18 cellular contexts compared by ENCODE assay signal in genomic region chr19:21947775-21948174, GRCh38.
A peak's percentile ranks its signal among the peaks of the same experiment; 100 is the strongest.
DNase-seq lines count a peak whose midpoint lies in the region; ATAC-seq, FAIRE-seq and TF ChIP-seq lines count a peak whose summit lies in the region.
"Had no signal": no experiment of that assay in that cellular context is flagged by ENCODE, and none has a peak within 500 bp of the region (broad histone marks: within the 10 kb centered on the region; RNA-seq: fewer than 3 reads in every experiment).

No MANE protein-coding gene starts in this region.

- 9% methylated on average over 8 of the region's 8 CpGs for WGBS in HepG2 (ENCODE audit: low lambda C conversion rate)
- 41% methylated on average over 7 of the region's 8 CpGs for WGBS in right lobe of liver (ENCODE audit: insufficient coverage, low coverage, low lambda C conversion rate, missing lambda C conversion rate)

- no peak overlapping the region for H3K27ac ChIP-seq in HepG2 (ENCODE audit: extremely low read length, insufficient read depth, low read length)
- no peak overlapping the region for H3K27ac ChIP-seq in right lobe of liver
- H3K27ac ChIP-seq: epithelial cell of prostate, Peyer's patch had no signal

- no peak for TF ChIP-seq CTCF in HepG2 (CRISPR knock-in tag; IDR thresholded peaks at IDR 0.05)
- no peak for TF ChIP-seq CTCF in right lobe of liver (IDR thresholded peaks at IDR 0.05)
- TF ChIP-seq CTCF in fibroblast of mammary gland (conservative IDR thresholded peaks at IDR 0.05; ENCODE audit: control insufficient read depth, insufficient read depth, low read depth, low read length): no peak

- no peak overlapping the region for H2AFZ ChIP-seq in HepG2 (ENCODE audit: low read length)

- H3K36me3 ChIP-seq in HepG2 (replicated peaks in 1 of 2; ENCODE audit: control insufficient read depth in 1 of 2, insufficient read depth in 2 of 2, low read length in 2 of 2) (no peaks in the 10 kb centered on the region), right lobe of liver (no peaks in the 10 kb centered on the region)
- H3K36me3 ChIP-seq: HAP-1, Peyer's patch had no signal

- BruUV-seq in HepG2 (replicated peaks; lab: Mats Ljungman, UMichigan): no TSS peak

- TF ChIP-seq RAD21 in HepG2 (CRISPR knock-in tag; IDR thresholded peaks at IDR 0.05): no peak

- DNase-seq in HepG2 (ENCODE audit: low spot score) (no peak), right lobe of liver (no peak), RPMI7951 (ENCODE audit: low read depth) (peak; percentile 4), fibroblast of mammary gland (ENCODE audit: low read depth) (peak; percentile 18), RPMI8226 (no peak)
- DNase-seq in effector CD8-positive, alpha-beta T cell (lab: John Stamatoyannopoulos, UW): no peak
- no peak for DNase-seq in activated CD4-positive, alpha-beta T cell treated with anti-CD3 and anti-CD28 coated beads for 1 hour
- DNase-seq: activated CD4-positive, alpha-beta T cell treated with anti-CD3 and anti-CD28 coated beads, Interleukin-2, amount 50 U/mL, for 48 hours; amniotic stem cell; hippocampal formation; NCI-H1930; NCI-H524 treated with DMSO at 0.1 percent for 48 hours; Peyer's patch; right cardiac atrium; stimulated activated CD4-positive, alpha-beta T cell treated with anti-CD3 and anti-CD28 coated beads, Interleukin-1b, Interleukin-23, amount 100 ng/mL, for 48 hours had no signal

- H3K4me2 ChIP-seq in HepG2 (ENCODE audit: low read depth, low read length): no peak overlapping the region

- TF ChIP-seq POLR2A in HepG2 (IDR thresholded peaks at IDR 0.05; ENCODE audit: insufficient read depth in 1 of 2, low read depth in 2 of 2, low read length in 2 of 2): no peak
- no peak for TF ChIP-seq POLR2A in right lobe of liver (IDR thresholded peaks at IDR 0.05)

- H3K27me3 ChIP-seq in HepG2 (ENCODE audit: control insufficient read depth in 1 of 2, insufficient read depth in 2 of 2, low read length in 2 of 2) (no peaks in the 10 kb centered on the region), right lobe of liver (no peaks in the 10 kb centered on the region)
- H3K27me3 ChIP-seq: Peyer's patch had no signal

- no peaks in the 10 kb centered on the region for H3K79me2 ChIP-seq in HepG2 (ENCODE audit: insufficient read depth, low read length)

- CTCF ChIA-PET in HepG2 (lab: Yijun Ruan, JAX; ENCODE audit: low intra/inter-chr PET ratio, low total read pairs): no interaction called here

- in situ Hi-C loops in HepG2 (cut with HindIII; ENCODE audit: extremely low pct_ligation_motif_present, low pct_unique_long_range_greater_than_20kb): no loop called here

- no peak for TF ChIP-seq EP300 in HepG2 (IDR thresholded peaks at IDR 0.05; ENCODE audit: low read depth in 2 of 2, low read length in 2 of 2)
- no peak for TF ChIP-seq EP300 in HepG2 (CRISPR knock-in tag; IDR thresholded peaks at IDR 0.05; ENCODE audit: borderline replicate concordance)

- H3K4me1 ChIP-seq in HepG2 (ENCODE audit: insufficient read depth, low read length) (no peaks in the 10 kb centered on the region), right lobe of liver (no peaks in the 10 kb centered on the region)
- H3K4me1 ChIP-seq: HAP-1, Peyer's patch had no signal

- H3K9me3 ChIP-seq in HepG2 (ENCODE audit: low read length) (peaks cover 83% of the 10 kb centered on the region), right lobe of liver (peaks cover 0 to 15% (median 0%) of the 10 kb centered on the region in 4 donors)
- H3K9me3 ChIP-seq: HAP-1 had no signal

- POLR2A ChIA-PET in HepG2 (lab: Yijun Ruan, JAX): no interaction called here

- no peak overlapping the region for H3K9ac ChIP-seq in HepG2 (ENCODE audit: insufficient read depth, low read depth, low read length)

- ATAC-seq in HepG2 (no peak), right lobe of liver (no peak), GM19467 (IDR thresholded peaks at IDR 0.05; ENCODE audit: unreplicated experiment) (no peak)
- ATAC-seq: right cardiac atrium had no signal

- FAIRE-seq in HepG2 (lab: Jason Lieb, UNC): no peak

- intact Hi-C loops in HepG2 (cut with micrococcal nuclease; ENCODE audit: unreplicated experiment) (no loop called here), right lobe of liver (cut with DNase I) (no loop called here)

- no peaks in the 10 kb centered on the region for H4K20me1 ChIP-seq in HepG2 (ENCODE audit: insufficient read depth, low read length)

- no peak overlapping the region for H3K4me3 ChIP-seq in HepG2 (replicated peaks in 1 of 3; ENCODE audit: insufficient read depth in 1 of 3, low read depth in 2 of 3, low read length in 3 of 3)
- no peak overlapping the region for H3K4me3 ChIP-seq in right lobe of liver
- H3K4me3 ChIP-seq in fibroblast of mammary gland (ENCODE audit: control insufficient read depth, low read depth, low read length): no peak overlapping the region
- H3K4me3 ChIP-seq: HAP-1, Peyer's patch had no signal

TF ChIP-seq in HepG2, 621 proteins besides CTCF, POLR2A, EP300 and RAD21 (continues in another document):
- TF ChIP-seq CEBPZ (IDR thresholded peaks at IDR 0.05; ENCODE audit: low read length) (peak; percentile 35; the same call in 1 of the 2 replicates), ZNF616 (CRISPR knock-in tag; IDR thresholded peaks at IDR 0.05; ENCODE audit: low read depth) (peak; percentile 100), ATRX (CRISPR knock-in tag; IDR thresholded peaks at IDR 0.05; ENCODE audit: borderline replicate concordance) (no peak), SOX6 (IDR thresholded peaks at IDR 0.05) (no peak), SOX6 (CRISPR knock-in tag; IDR thresholded peaks at IDR 0.05) (no peak), ZNF816 (CRISPR knock-in tag; IDR thresholded peaks at IDR 0.05; ENCODE audit: borderline replicate concordance) (no peak), SETDB1 (CRISPR knock-in tag; IDR thresholded peaks at IDR 0.05; ENCODE audit: borderline replicate concordance) (peak; percentile 94; the same call in 1 of the 2 replicates), REXO4 (CRISPR knock-in tag; IDR thresholded peaks at IDR 0.05; ENCODE audit: borderline replicate concordance) (no peak), REL (CRISPR knock-in tag; conservative IDR thresholded peaks at IDR 0.05) (no peak), NR2F6 (IDR thresholded peaks at IDR 0.05) (no peak), NR2F6 (CRISPR knock-in tag; IDR thresholded peaks at IDR 0.05) (no peak), MAF1 (CRISPR knock-in tag; IDR thresholded peaks at IDR 0.05; ENCODE audit: borderline replicate concordance) (no peak), SP1 (IDR thresholded peaks at IDR 0.05) (no peak), SP1 (CRISPR knock-in tag; IDR thresholded peaks at IDR 0.05) (no peak), ZSCAN29 (CRISPR knock-in tag; conservative IDR thresholded peaks at IDR 0.05) (no peak), ZNF512B (CRISPR knock-in tag; IDR thresholded peaks at IDR 0.05; ENCODE audit: borderline replicate concordance) (no peak), NCOR1 (IDR thresholded peaks at IDR 0.05; ENCODE audit: borderline replicate concordance, low read length) (no peak), ISL2 (CRISPR knock-in tag; IDR thresholded peaks at IDR 0.05) (no peak), ZNF33A (CRISPR knock-in tag; IDR thresholded peaks at IDR 0.05; ENCODE audit: borderline replicate concordance) (no peak)

Comparison
In these comparisons a context has a peak if more than half of its experiments do, and no peak if none do; other contexts are left out.
1. DNase-seq: peak in RPMI7951 (single experiment) and fibroblast of mammary gland (single experiment); none in HepG2 (single experiment), right lobe of liver (0 of 3), RPMI8226 (single experiment), effector CD8-positive, alpha-beta T cell (single experiment) and activated CD4-positive, alpha-beta T cell treated with anti-CD3 and anti-CD28 coated beads for 1 hour (single experiment).